In the genomic region with DNA sequence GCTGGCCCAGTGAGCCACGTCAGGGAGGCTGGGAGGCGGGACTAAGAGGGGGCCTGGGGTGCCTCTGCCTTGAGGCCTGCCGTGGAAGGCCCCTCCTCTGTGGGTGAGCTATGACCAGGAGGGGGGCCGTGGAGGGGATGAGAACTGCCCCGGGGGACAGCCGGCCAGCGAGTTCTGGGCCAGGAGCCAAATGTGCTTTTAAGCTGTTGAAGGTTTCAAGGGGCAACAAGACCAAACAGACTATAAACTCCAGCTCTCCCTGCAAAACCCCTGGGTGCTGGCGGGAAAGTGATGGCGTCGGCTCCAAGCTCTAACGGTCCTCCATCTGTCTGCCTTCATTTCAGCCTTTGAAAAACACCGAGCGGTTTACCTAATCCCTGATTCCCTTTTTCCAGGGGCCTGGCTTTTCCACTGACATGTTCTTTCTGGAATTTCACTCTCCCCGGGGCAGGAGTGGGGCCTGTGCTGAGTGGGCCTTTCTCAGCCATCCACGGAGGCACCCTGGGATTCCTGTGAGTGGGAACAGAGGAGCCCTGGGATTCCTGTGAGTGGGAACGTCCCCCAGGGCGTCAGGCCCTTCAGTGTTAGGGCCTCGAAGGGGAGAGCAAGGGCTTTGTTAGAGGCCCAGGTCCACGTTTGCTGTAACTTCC, we compare ENCODE assay signal across 1 cellular context.
TF ChIP-seq lines count a peak whose summit lies in the region.

No MANE protein-coding gene starts in this region.

TF ChIP-seq in HEK293, 187 proteins besides CTCF, POLR2A, EP300 and RAD21 (continued from another document and continues in another):
- TF ChIP-seq, protein P1, sequence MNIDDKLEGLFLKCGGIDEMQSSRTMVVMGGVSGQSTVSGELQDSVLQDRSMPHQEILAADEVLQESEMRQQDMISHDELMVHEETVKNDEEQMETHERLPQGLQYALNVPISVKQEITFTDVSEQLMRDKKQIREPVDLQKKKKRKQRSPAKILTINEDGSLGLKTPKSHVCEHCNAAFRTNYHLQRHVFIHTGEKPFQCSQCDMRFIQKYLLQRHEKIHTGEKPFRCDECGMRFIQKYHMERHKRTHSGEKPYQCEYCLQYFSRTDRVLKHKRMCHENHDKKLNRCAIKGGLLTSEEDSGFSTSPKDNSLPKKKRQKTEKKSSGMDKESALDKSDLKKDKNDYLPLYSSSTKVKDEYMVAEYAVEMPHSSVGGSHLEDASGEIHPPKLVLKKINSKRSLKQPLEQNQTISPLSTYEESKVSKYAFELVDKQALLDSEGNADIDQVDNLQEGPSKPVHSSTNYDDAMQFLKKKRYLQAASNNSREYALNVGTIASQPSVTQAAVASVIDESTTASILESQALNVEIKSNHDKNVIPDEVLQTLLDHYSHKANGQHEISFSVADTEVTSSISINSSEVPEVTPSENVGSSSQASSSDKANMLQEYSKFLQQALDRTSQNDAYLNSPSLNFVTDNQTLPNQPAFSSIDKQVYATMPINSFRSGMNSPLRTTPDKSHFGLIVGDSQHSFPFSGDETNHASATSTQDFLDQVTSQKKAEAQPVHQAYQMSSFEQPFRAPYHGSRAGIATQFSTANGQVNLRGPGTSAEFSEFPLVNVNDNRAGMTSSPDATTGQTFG (tag by site-specific recombination; IDR thresholded peaks at IDR 0.05; ENCODE audit: borderline replicate concordance), result no peak
- no peak for TF ChIP-seq ZNF184 (tag by site-specific recombination; IDR thresholded peaks at IDR 0.05)
- no peak for TF ChIP-seq KLF7 (tag by site-specific recombination; IDR thresholded peaks at IDR 0.05; ENCODE audit: borderline replicate concordance)
- no peak for TF ChIP-seq ZNF155 (tag by site-specific recombination; IDR thresholded peaks at IDR 0.05)
- TF ChIP-seq ZNF660 (tag by site-specific recombination; IDR thresholded peaks at IDR 0.05), result peak; percentile 48; the same call in 1 of the 2 replicates
- TF ChIP-seq ZNF214 (tag by site-specific recombination; IDR thresholded peaks at IDR 0.05; ENCODE audit: borderline replicate concordance), result no peak
- TF ChIP-seq ZNF843 (tag by site-specific recombination; IDR thresholded peaks at IDR 0.05), result no peak
- TF ChIP-seq ZBTB20 (tag by site-specific recombination; IDR thresholded peaks at IDR 0.05), result no peak
- peak; percentile 35; the same call in 1 of the 2 replicates for TF ChIP-seq ZBTB48 (tag by site-specific recombination; IDR thresholded peaks at IDR 0.05)
- peak; percentile 64; the same call in 1 of the 2 replicates for TF ChIP-seq ZNF692 (tag by site-specific recombination; IDR thresholded peaks at IDR 0.05)
- no peak for TF ChIP-seq ZNF292 (tag by site-specific recombination; IDR thresholded peaks at IDR 0.05; ENCODE audit: borderline replicate concordance, low read depth)
- TF ChIP-seq, protein P2, sequence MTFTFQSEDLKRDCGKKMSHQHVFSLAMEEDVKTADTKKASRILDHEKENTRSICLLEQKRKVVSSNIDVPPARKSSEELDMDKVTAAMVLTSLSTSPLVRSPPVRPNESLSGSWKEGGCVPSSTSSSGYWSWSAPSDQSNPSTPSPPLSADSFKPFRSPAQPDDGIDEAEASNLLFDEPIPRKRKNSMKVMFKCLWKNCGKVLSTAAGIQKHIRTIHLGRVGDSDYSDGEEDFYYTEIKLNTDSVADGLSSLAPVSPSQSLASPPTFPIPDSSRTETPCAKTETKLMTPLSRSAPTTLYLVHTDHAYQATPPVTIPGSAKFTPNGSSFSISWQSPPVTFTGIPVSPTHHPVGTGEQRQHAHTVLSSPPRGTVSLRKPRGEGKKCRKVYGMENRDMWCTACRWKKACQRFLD (tag by site-specific recombination; IDR thresholded peaks at IDR 0.05), result no peak
- no peak for TF ChIP-seq ZNF416 (tag by site-specific recombination; IDR thresholded peaks at IDR 0.05)
- TF ChIP-seq, protein P3, sequence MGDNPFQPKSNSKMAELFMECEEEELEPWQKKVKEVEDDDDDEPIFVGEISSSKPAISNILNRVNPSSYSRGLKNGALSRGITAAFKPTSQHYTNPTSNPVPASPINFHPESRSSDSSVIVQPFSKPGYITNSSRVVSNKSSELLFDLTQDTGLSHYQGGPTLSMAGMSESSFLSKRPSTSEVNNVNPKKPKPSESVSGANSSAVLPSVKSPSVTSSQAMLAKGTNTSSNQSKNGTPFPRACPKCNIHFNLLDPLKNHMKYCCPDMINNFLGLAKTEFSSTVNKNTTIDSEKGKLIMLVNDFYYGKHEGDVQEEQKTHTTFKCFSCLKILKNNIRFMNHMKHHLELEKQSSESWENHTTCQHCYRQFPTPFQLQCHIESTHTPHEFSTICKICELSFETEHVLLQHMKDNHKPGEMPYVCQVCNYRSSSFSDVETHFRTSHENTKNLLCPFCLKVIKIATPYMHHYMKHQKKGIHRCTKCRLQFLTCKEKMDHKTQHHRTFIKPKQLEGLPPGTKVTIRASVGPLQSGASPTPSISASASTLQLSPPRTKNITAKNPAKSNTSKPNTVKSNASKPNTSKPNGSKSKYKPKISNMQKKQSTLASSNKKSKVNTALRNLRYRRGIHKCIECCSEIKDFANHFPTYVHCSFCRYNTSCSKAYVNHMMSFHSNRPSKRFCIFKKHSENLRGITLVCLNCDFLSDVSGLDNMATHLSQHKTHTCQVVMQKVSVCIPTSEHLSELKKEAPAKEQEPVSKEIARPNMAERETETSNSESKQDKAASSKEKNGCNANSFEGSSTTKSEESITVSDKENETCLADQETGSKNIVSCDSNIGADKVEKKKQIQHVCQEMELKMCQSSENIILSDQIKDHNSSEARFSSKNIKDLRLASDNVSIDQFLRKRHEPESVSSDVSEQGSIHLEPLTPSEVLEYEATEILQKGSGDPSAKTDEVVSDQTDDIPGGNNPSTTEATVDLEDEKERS (tag by site-specific recombination; IDR thresholded peaks at IDR 0.05), result no peak
- no peak for TF ChIP-seq ZNF558 (tag by site-specific recombination; IDR thresholded peaks at IDR 0.05)
- no peak for TF ChIP-seq ZNF18 (tag by site-specific recombination; IDR thresholded peaks at IDR 0.05)
- TF ChIP-seq ZSCAN5A (tag by site-specific recombination; IDR thresholded peaks at IDR 0.05), result no peak
- TF ChIP-seq ZFP37 (tag by site-specific recombination; IDR thresholded peaks at IDR 0.05), result no peak
- no peak for TF ChIP-seq HOXA7 (CRISPR knock-in tag; IDR thresholded peaks at IDR 0.05; ENCODE audit: borderline replicate concordance)
- TF ChIP-seq ZNF114 (tag by site-specific recombination; IDR thresholded peaks at IDR 0.05), result no peak
- no peak for TF ChIP-seq ZBTB8A (tag by site-specific recombination; IDR thresholded peaks at IDR 0.05)
- TF ChIP-seq ZSCAN23 (tag by site-specific recombination; IDR thresholded peaks at IDR 0.05), result no peak
- no peak for TF ChIP-seq ZNF175 (tag by site-specific recombination; IDR thresholded peaks at IDR 0.05)
- no peak for TF ChIP-seq RBAK (tag by site-specific recombination; IDR thresholded peaks at IDR 0.05)
- TF ChIP-seq ZNF24 (tag by site-specific recombination; IDR thresholded peaks at IDR 0.05), result no peak
- TF ChIP-seq, protein P4, sequence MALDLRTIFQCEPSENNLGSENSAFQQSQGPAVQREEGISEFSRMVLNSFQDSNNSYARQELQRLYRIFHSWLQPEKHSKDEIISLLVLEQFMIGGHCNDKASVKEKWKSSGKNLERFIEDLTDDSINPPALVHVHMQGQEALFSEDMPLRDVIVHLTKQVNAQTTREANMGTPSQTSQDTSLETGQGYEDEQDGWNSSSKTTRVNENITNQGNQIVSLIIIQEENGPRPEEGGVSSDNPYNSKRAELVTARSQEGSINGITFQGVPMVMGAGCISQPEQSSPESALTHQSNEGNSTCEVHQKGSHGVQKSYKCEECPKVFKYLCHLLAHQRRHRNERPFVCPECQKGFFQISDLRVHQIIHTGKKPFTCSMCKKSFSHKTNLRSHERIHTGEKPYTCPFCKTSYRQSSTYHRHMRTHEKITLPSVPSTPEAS (tag by site-specific recombination; IDR thresholded peaks at IDR 0.05), result no peak
- TF ChIP-seq ZNF140 (tag by site-specific recombination; IDR thresholded peaks at IDR 0.05), result no peak
- TF ChIP-seq ZNF510 (tag by site-specific recombination; IDR thresholded peaks at IDR 0.05; ENCODE audit: insufficient replicate concordance), result no peak
- no peak for TF ChIP-seq ZNF514 (tag by site-specific recombination; IDR thresholded peaks at IDR 0.05)
- no peak for TF ChIP-seq ZNF658 (tag by site-specific recombination; IDR thresholded peaks at IDR 0.05)
- no peak for TF ChIP-seq SP3 (tag by site-specific recombination; IDR thresholded peaks at IDR 0.05)
- TF ChIP-seq ZFP3 (tag by site-specific recombination; IDR thresholded peaks at IDR 0.05; ENCODE audit: low read depth), result peak; percentile 95
- TF ChIP-seq ZNF341 (tag by site-specific recombination; IDR thresholded peaks at IDR 0.05; ENCODE audit: low read depth), result peak; percentile 94
- no peak for TF ChIP-seq KLF16 (tag by site-specific recombination; IDR thresholded peaks at IDR 0.05)
- peak; percentile 87 for TF ChIP-seq GLIS1 (tag by site-specific recombination; IDR thresholded peaks at IDR 0.05)
- no peak for TF ChIP-seq ZNF561 (tag by site-specific recombination; IDR thresholded peaks at IDR 0.05; ENCODE audit: borderline replicate concordance)
- TF ChIP-seq ZNF132 (tag by site-specific recombination; IDR thresholded peaks at IDR 0.05; ENCODE audit: borderline replicate concordance), result no peak
- no peak for TF ChIP-seq YY2 (tag by site-specific recombination; IDR thresholded peaks at IDR 0.05)
- no peak for TF ChIP-seq ZNF701 (tag by site-specific recombination; IDR thresholded peaks at IDR 0.05)
- TF ChIP-seq OVOL3 (tag by site-specific recombination; IDR thresholded peaks at IDR 0.05), result peak; percentile 73; the same call in 1 of the 2 replicates
- TF ChIP-seq ZNF529 (tag by site-specific recombination; IDR thresholded peaks at IDR 0.05; ENCODE audit: insufficient replicate concordance), result no peak
- no peak for TF ChIP-seq ZNF654 (tag by site-specific recombination; IDR thresholded peaks at IDR 0.05; ENCODE audit: low read depth)
- no peak for TF ChIP-seq ZNF776 (tag by site-specific recombination; IDR thresholded peaks at IDR 0.05; ENCODE audit: borderline replicate concordance)
- TF ChIP-seq EGR2 (tag by site-specific recombination; IDR thresholded peaks at IDR 0.05; ENCODE audit: low read depth), result no peak
- TF ChIP-seq ZFP69B (tag by site-specific recombination; IDR thresholded peaks at IDR 0.05), result 0 out of 2 replicates have a peak, but pooled peaks have one; percentile 35
- no peak for TF ChIP-seq ZNF521 (tag by site-specific recombination; IDR thresholded peaks at IDR 0.05)
- TF ChIP-seq, protein P5, sequence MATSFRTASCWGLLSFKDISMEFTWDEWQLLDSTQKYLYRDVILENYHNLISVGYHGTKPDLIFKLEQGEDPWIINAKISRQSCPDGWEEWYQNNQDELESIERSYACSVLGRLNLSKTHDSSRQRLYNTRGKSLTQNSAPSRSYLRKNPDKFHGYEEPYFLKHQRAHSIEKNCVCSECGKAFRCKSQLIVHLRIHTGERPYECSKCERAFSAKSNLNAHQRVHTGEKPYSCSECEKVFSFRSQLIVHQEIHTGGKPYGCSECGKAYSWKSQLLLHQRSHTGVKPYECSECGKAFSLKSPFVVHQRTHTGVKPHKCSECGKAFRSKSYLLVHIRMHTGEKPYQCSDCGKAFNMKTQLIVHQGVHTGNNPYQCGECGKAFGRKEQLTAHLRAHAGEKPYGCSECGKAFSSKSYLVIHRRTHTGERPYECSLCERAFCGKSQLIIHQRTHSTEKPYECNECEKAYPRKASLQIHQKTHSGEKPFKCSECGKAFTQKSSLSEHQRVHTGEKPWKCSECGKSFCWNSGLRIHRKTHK (tag by site-specific recombination; IDR thresholded peaks at IDR 0.05), result no peak
- no peak for TF ChIP-seq YY1 (tag by site-specific recombination; IDR thresholded peaks at IDR 0.05)
- TF ChIP-seq KLF1 (tag by site-specific recombination; IDR thresholded peaks at IDR 0.05), result no peak
- no peak for TF ChIP-seq ZNF670 (tag by site-specific recombination; IDR thresholded peaks at IDR 0.05; ENCODE audit: low read depth)
- TF ChIP-seq GLI4 (tag by site-specific recombination; IDR thresholded peaks at IDR 0.05), result no peak
- TF ChIP-seq ZNF624 (tag by site-specific recombination; IDR thresholded peaks at IDR 0.05), result no peak
- 0 out of 2 replicates have a peak, but pooled peaks have one; percentile 37 for TF ChIP-seq SP7 (tag by site-specific recombination; IDR thresholded peaks at IDR 0.05)
- no peak for TF ChIP-seq ZNF560 (tag by site-specific recombination; IDR thresholded peaks at IDR 0.05; ENCODE audit: borderline replicate concordance)
- 0 out of 2 replicates have a peak, but pooled peaks have one; percentile 59 for TF ChIP-seq ZXDB (tag by site-specific recombination; IDR thresholded peaks at IDR 0.05)
- TF ChIP-seq ZNF785 (tag by site-specific recombination; IDR thresholded peaks at IDR 0.05), result no peak
- TF ChIP-seq ZNF133 (tag by site-specific recombination; IDR thresholded peaks at IDR 0.05), result no peak
- no peak for TF ChIP-seq ZNF747 (tag by site-specific recombination; IDR thresholded peaks at IDR 0.05)
